8 cellular contexts compared by ENCODE assay signal in the genomic region with DNA sequence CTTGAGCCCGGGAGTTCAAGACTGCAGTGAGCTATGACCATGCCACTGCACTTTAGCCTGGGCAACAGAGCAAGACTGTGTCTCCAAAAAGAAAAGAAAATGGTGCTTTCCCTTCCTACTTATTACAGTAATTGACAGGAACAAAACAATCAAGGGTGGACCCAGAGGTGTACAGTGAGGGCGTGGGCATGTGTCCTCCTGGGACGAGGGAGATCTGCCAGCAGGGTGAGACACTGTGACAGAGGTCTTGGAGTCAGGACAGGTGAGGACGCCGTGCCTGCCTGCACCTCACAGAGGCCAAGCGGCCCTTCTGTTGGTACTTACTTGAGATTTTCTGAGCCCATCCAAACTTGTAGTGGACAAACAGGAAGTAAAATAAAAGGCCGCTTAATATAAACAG. TPM values are rescaled to one million over a fixed set of nuclear protein-coding genes. Genes with fewer than 3 reads are reported as not detected.
"Had no signal": no experiment of that assay in that cellular context is flagged by ENCODE, and none has a peak within 500 bp of the region (broad histone marks: within the 10 kb centered on the region; RNA-seq: fewer than 3 reads in every experiment).

No MANE protein-coding gene starts in this region.

RNA-seq across cellular contexts. Expression of a gene that starts 36.7 kb away (rescaled TPM):
- total RNA-seq: activated CD4-positive, alpha-beta T cell treated with anti-CD3 and anti-CD28 coated beads, Interleukin-2, amount 10 ng/mL, durations not matched to agents 24 days and 14 days; activated CD8-positive, alpha-beta memory T cell treated with anti-CD3 and anti-CD28 coated beads for 36 hours; activated CD8-positive, alpha-beta T cell treated with anti-CD3 and anti-CD28 coated beads for 36 hours; activated naive CD4-positive, alpha-beta T cell treated with anti-CD3 and anti-CD28 coated beads for 36 hours; activated naive CD4-positive, alpha-beta T cell treated with anti-CD3 and anti-CD28 coated beads, Interleukin-2, amount 50 U/mL, for 72 hours; activated naive CD8-positive, alpha-beta T cell treated with anti-CD3 and anti-CD28 coated beads for 36 hours; activated T-cell treated with anti-CD3 and anti-CD28 coated beads, Interleukin-2, amount 50 U/mL, for 4 hours; body of pancreas had no signal
